ENCODE assay signal across 8 cellular contexts in genomic region chr9:76691761-76692313, GRCh38.
A peak's percentile ranks its signal among the peaks of the same experiment; 100 is the strongest.
DNase-seq lines count a peak whose midpoint lies in the region; ATAC-seq and TF ChIP-seq lines count a peak whose summit lies in the region.

No MANE protein-coding gene starts in this region.

- 0 out of 2 replicates have a peak, but pooled peaks cover 4% of the 10 kb centered on the region for H3K9me2 ChIP-seq in GM23338 (ENCODE audit: insufficient read depth)

- no peaks in the 10 kb centered on the region for H3F3A ChIP-seq in GM23338 (replicated peaks; ENCODE audit: low read depth)

- H2AFZ ChIP-seq in GM23338 = no peak overlapping the region

- no peaks in the 10 kb centered on the region for H3K79me2 ChIP-seq in GM23338 (replicated peaks; ENCODE audit: insufficient read depth)

- H3K27me3 Mint-ChIP-seq in GM23338 (ENCODE audit: insufficient read depth, low read depth, poor library complexity) (peaks cover 6% of the 10 kb centered on the region), neural crest cell (ENCODE audit: low read depth) (peaks cover 12% of the 10 kb centered on the region)
- H3K27me3 Mint-ChIP-seq in dendritic cell treated with granulocyte-macrophage colony-stimulating factor and Interleukin-4, amounts not matched to agents 40 ng/mL and 50 ng/mL, for 4 days = peaks cover 3% of the 10 kb centered on the region

- peak; percentile 76 for ATAC-seq in GM23338
- no peak for ATAC-seq in GM21528 (IDR thresholded peaks at IDR 0.05; ENCODE audit: low FRiP score, unreplicated experiment)

- H3K4me3 Mint-ChIP-seq in GM23338 (peak overlapping the region; percentile 75), neural crest cell (peak overlapping the region; percentile 68)
- H3K4me3 Mint-ChIP-seq in dendritic cell treated with granulocyte-macrophage colony-stimulating factor and Interleukin-4, amounts not matched to agents 40 ng/mL and 50 ng/mL, for 4 days = peak overlapping the region; percentile 67

- peaks cover 48% of the 10 kb centered on the region for H3K27me3 ChIP-seq in GM23338 (ENCODE audit: insufficient read depth)

- H3K36me3 ChIP-seq in GM23338 (ENCODE audit: insufficient read depth) = no peaks in the 10 kb centered on the region

- H3K4me2 ChIP-seq in GM23338 = peak overlapping the region; percentile 65

- intact Hi-C loops in dendritic cell treated with granulocyte-macrophage colony-stimulating factor and Interleukin-4, amounts not matched to agents 40 ng/mL and 50 ng/mL, for 4 days (cut with micrococcal nuclease) = no loop called here

- H3K36me3 Mint-ChIP-seq in GM23338 (ENCODE audit: low read depth) (no peaks in the 10 kb centered on the region), neural crest cell (ENCODE audit: low read depth) (no peaks in the 10 kb centered on the region)
- no peaks in the 10 kb centered on the region for H3K36me3 Mint-ChIP-seq in dendritic cell treated with granulocyte-macrophage colony-stimulating factor and Interleukin-4, amounts not matched to agents 40 ng/mL and 50 ng/mL, for 4 days (ENCODE audit: low read depth)

- H3K27ac Mint-ChIP-seq in GM23338 = no peak overlapping the region
- peak overlapping the region; percentile 68 for H3K27ac Mint-ChIP-seq in dendritic cell treated with granulocyte-macrophage colony-stimulating factor and Interleukin-4, amounts not matched to agents 40 ng/mL and 50 ng/mL, for 4 days
- H3K27ac Mint-ChIP-seq in neural crest cell (ENCODE audit: unreplicated experiment) = no peak overlapping the region

- H3K9me3 Mint-ChIP-seq in GM23338 (no peaks in the 10 kb centered on the region), neural crest cell (no peaks in the 10 kb centered on the region)
- H3K9me3 Mint-ChIP-seq in dendritic cell treated with granulocyte-macrophage colony-stimulating factor and Interleukin-4, amounts not matched to agents 40 ng/mL and 50 ng/mL, for 4 days = no peaks in the 10 kb centered on the region

- H3K4me1 Mint-ChIP-seq in GM23338 (peaks cover 27% of the 10 kb centered on the region), neural crest cell (peaks cover 7% of the 10 kb centered on the region)
- H3K4me1 Mint-ChIP-seq in dendritic cell treated with granulocyte-macrophage colony-stimulating factor and Interleukin-4, amounts not matched to agents 40 ng/mL and 50 ng/mL, for 4 days (ENCODE audit: low read depth) = peaks cover 42% of the 10 kb centered on the region

- no peaks in the 10 kb centered on the region; the same call in 1 of the 2 replicates for H4K20me1 ChIP-seq in GM23338 (replicated peaks; ENCODE audit: insufficient read depth)

- DNase-seq in GM23338 (ENCODE audit: low spot score) = peak; percentile 28
- peak; percentile 53 for DNase-seq in NCI-H510A (lab: John Stamatoyannopoulos, UW)
- DNase-seq in neural crest cell (ENCODE audit: low read depth, low spot score) = no peak
- no peak for DNase-seq in SKM-1 (lab: John Stamatoyannopoulos, UW; ENCODE audit: unreplicated experiment)
- DNase-seq in AML-193 (lab: John Stamatoyannopoulos, UW) = no peak
- no peak for DNase-seq in GDM1 (lab: John Stamatoyannopoulos, UW)

- H3K27ac ChIP-seq in GM23338 (ENCODE audit: low read depth) = no peak overlapping the region

- H3K4me1 ChIP-seq in GM23338 (ENCODE audit: insufficient read depth) = peaks cover 16% of the 10 kb centered on the region

- TF ChIP-seq CTCF in GM23338 (conservative IDR thresholded peaks at IDR 0.05; ENCODE audit: low read depth in 2 of 2) = no peak
- no peak for TF ChIP-seq CTCF in neural crest cell (conservative IDR thresholded peaks at IDR 0.05)

- H3K4me3 ChIP-seq in GM23338 = peak overlapping the region; percentile 45

TF ChIP-seq in GM23338, 12 proteins besides CTCF, POLR2A, EP300 and RAD21:
- TF ChIP-seq CREB1 (CRISPR knock-in tag; IDR thresholded peaks at IDR 0.05; ENCODE audit: low read depth) (0 out of 2 replicates have a peak, but pooled peaks have one; percentile 11), NANOG (IDR thresholded peaks at IDR 0.05; ENCODE audit: borderline replicate concordance) (no peak)

Comparison
In these comparisons a context has a peak if more than half of its experiments do, and no peak if none do; other contexts are left out.
1. DNase-seq: peak in GM23338 (single experiment) and NCI-H510A (single experiment); none in neural crest cell (single experiment), SKM-1 (single experiment), AML-193 (0 of 2) and GDM1 (single experiment).
2. Peak in every context shown above with its lines, with median percentiles within 50 percentile points of each other: H3K4me3 Mint-ChIP-seq.